ENCODE assay signal across 8 cellular contexts in genomic region chr6:33200234-33201146, GRCh38. TPM values are rescaled to one million over a fixed set of nuclear protein-coding genes. Genes with fewer than 3 reads are reported as not detected.
DNase-seq lines count a peak whose midpoint lies in the region; ATAC-seq and TF ChIP-seq lines count a peak whose summit lies in the region.

TSS of gene RXRB (minus strand) at chr6:33200665. CDS start at chr6:33200476, 189 bp downstream.
TSS of gene SLC39A7 (plus strand) at chr6:33200867. CDS start at chr6:33201246, 379 bp downstream.

- H2AFZ ChIP-seq in trophoblast cell (ENCODE audit: insufficient read depth, low read length, poor library complexity), result peak within 1 kb of the TSS; percentile 51

- H3K36me3 ChIP-seq in adrenal gland (replicated peaks in 1 of 2) (peaks cover 0 to 42% of the 10 kb centered on the region in 2 donors), trophoblast cell (ENCODE audit: control insufficient read depth in 1 of 2, insufficient read depth in 2 of 2, low read length in 2 of 2) (peaks cover 32 to 36% of the 10 kb centered on the region in 2 experiments), tibial nerve (peaks cover 0 to 44% (median 16%) of the 10 kb centered on the region in 3 donors)

- peaks cover 20% of the 10 kb centered on the region for H3K79me2 ChIP-seq in trophoblast cell (ENCODE audit: control insufficient read depth, insufficient read depth, low read length, poor library complexity)

- H4K91ac ChIP-seq in trophoblast cell (ENCODE audit: low read depth, low read length), result peak within 1 kb of the TSS; percentile 91

- TF ChIP-seq CTCF in GM12864 (IDR thresholded peaks at IDR 0.05; ENCODE audit: low read depth, low read length, missing control alignments), result no peak
- peak in 1 of 6 experiments; percentile 2 for TF ChIP-seq CTCF in adrenal gland (IDR thresholded peaks at IDR 0.05)
- peak in 1 of 5 experiments; percentile 18 for TF ChIP-seq CTCF in tibial nerve (IDR thresholded peaks at IDR 0.05)

- intact Hi-C loops in T-helper 1 cell treated with Interleukin-12 subunit alpha and Interleukin-12 subunit beta and Interleukin-4 antibody, amounts not matched to agents 30 ng/mL and 1 ng/mL, for 36 hours (cut with micrococcal nuclease), result loop anchor here (1.0 to 10.0 kb wide), 19 partner anchors 8 to 1226 kb away; partner anchors contain the start of genes CUTA, DXO, HLA-DPB1 and LEMD2
- intact Hi-C loops in adrenal gland (cut with DNase I) (no loop called here), cardiac septum (cut with DNase I) (loop anchor here (2.0 to 5.0 kb wide), 2 partner anchors 47 to 230 kb away; no protein-coding TSS in a partner anchor)

- H3K4me1 ChIP-seq in adrenal gland (replicated peaks in 1 of 2) (peaks cover 35 to 58% of the 10 kb centered on the region in 2 donors), trophoblast cell (ENCODE audit: control insufficient read depth in 1 of 2, insufficient read depth in 2 of 2, low read length in 2 of 2) (peaks cover 18 to 32% of the 10 kb centered on the region in 2 experiments), tibial nerve (peaks cover 3 to 86% (median 46%) of the 10 kb centered on the region in 4 donors)

- peak; percentile 73 to 76 for TF ChIP-seq POLR2A in adrenal gland (IDR thresholded peaks at IDR 0.05)
- TF ChIP-seq POLR2A in tibial nerve (IDR thresholded peaks at IDR 0.05), result peak; percentile 39 to 60

- peak within 1 kb of the TSS; percentile 97 for H3K4ac ChIP-seq in trophoblast cell (ENCODE audit: low read depth, low read length)

- no peaks in the 10 kb centered on the region for H3K9me3 ChIP-seq in adrenal gland (replicated peaks in 1 of 3)
- peaks cover 3% of the 10 kb centered on the region for H3K9me3 ChIP-seq in trophoblast cell (ENCODE audit: insufficient read depth, low read depth, low read length)
- H3K9me3 ChIP-seq in tibial nerve, result no peaks in the 10 kb centered on the region

- peak within 1 kb of the TSS; percentile 54 for H2BK5ac ChIP-seq in trophoblast cell (ENCODE audit: low read depth, low read length, poor library complexity)

- peak within 1 kb of the TSS; percentile 80 for H4K8ac ChIP-seq in trophoblast cell (ENCODE audit: low read depth, low read length)

- H3K9ac ChIP-seq in trophoblast cell (ENCODE audit: low read length), result peak within 1 kb of the TSS; percentile 97

- ATAC-seq in HG02852 (IDR thresholded peaks at IDR 0.05; ENCODE audit: unreplicated experiment), result peak; percentile 52

- H2AK5ac ChIP-seq in trophoblast cell (ENCODE audit: low read length), result peak within 1 kb of the TSS; percentile 65

- peaks cover 14% of the 10 kb centered on the region for H3K79me1 ChIP-seq in trophoblast cell (ENCODE audit: low read length)

- H3K27me3 ChIP-seq in adrenal gland, result no peaks in the 10 kb centered on the region
- no peaks in the 10 kb centered on the region for H3K27me3 ChIP-seq in trophoblast cell (ENCODE audit: insufficient read depth, low read length)
- no peaks in the 10 kb centered on the region for H3K27me3 ChIP-seq in tibial nerve

- TF ChIP-seq EP300 in tibial nerve (IDR thresholded peaks at IDR 0.05), result peak in 1 of 2 donors; percentile 91

- peak within 1 kb of the TSS; percentile 91 for H3K4me2 ChIP-seq in trophoblast cell (ENCODE audit: low read length)

- 0 to 1% (median 1%) methylated on average over 35 to 68 of the region's 68 CpGs for WGBS in adrenal gland, 4 donors
- no CpG with 5 or more reads among the region's 68 CpGs for WGBS in trophoblast cell (ENCODE audit: extremely low coverage, insufficient coverage, insufficient read length)
- WGBS in tibial nerve, 2 donors, result 1% methylated on average over 51 to 68 of the region's 68 CpGs

- peak within 1 kb of the TSS; percentile 93 for H3K4me3 ChIP-seq in GM12864 (ENCODE audit: low read depth, low read length)
- peak within 1 kb of the TSS; percentile 85 to 96 (median 86) for H3K4me3 ChIP-seq in adrenal gland
- peak within 1 kb of the TSS; percentile 82 for H3K4me3 ChIP-seq in trophoblast cell (ENCODE audit: low read depth, low read length)
- peak within 1 kb of the TSS; percentile 60 to 91 (median 84) for H3K4me3 ChIP-seq in tibial nerve

- peak within 1 kb of the TSS; percentile 95 for H3K18ac ChIP-seq in trophoblast cell (ENCODE audit: low read length)

- peak within 1 kb of the TSS; percentile 44 for H2BK12ac ChIP-seq in trophoblast cell (ENCODE audit: low read length)

- peak within 1 kb of the TSS; percentile 55 for H4K12ac ChIP-seq in trophoblast cell (ENCODE audit: low read depth, low read length)

- peak within 1 kb of the TSS; percentile 85 for H3K14ac ChIP-seq in trophoblast cell (ENCODE audit: low read length)

- peak within 1 kb of the TSS; percentile 60 for H2BK120ac ChIP-seq in trophoblast cell (ENCODE audit: insufficient read depth, low read length, poor library complexity)

- H3K27ac ChIP-seq in adrenal gland (peak within 1 kb of the TSS; percentile 92 to 99 (median 98)), trophoblast cell (ENCODE audit: low read depth, low read length) (peak within 1 kb of the TSS; percentile 90), tibial nerve (peak within 1 kb of the TSS; percentile 94 to 97 (median 96))

- H3K23ac ChIP-seq in trophoblast cell (ENCODE audit: low read length), result no peak within 1 kb of the TSS

- DNase-seq in GM12864 (ENCODE audit: low read depth), result peak; percentile 98
- peak; percentile 96 for DNase-seq in NCI-H1694 (lab: John Stamatoyannopoulos, UW)
- DNase-seq in adrenal gland, result peak; percentile 99 to 100 (median 100)
- DNase-seq in cardiac septum (ENCODE audit: low spot score), result peak; percentile 99
- DNase-seq in trophoblast cell, result peak; percentile 100
- DNase-seq in tibial nerve (ENCODE audit: low spot score in 2 of 2), result peak; percentile 98 to 99

RNA-seq across cellular contexts. Expression of gene RXRB, which starts in this region (rescaled TPM):
- 44.1 and 47.2 TPM in 2 replicates for total RNA-seq in T-helper 1 cell treated with Interleukin-12 subunit alpha and Interleukin-12 subunit beta and Interleukin-4 antibody, amounts not matched to agents 30 ng/mL and 1 ng/mL, for 36 hours
- total RNA-seq in adrenal gland, result 10 to 100 TPM; 15.8 to 63.8 (median 33.2) TPM
- 10 to 100 TPM; 24.0 to 75.9 (median 64.2) TPM for polyA plus RNA-seq in adrenal gland
- 33.5 TPM for total RNA-seq in cardiac septum
- polyA plus RNA-seq in trophoblast cell (2013), result 13.5 and 14.4 TPM in 2 replicates
- total RNA-seq in tibial nerve, result 10 to 100 TPM; 34.3 to 64.7 (median 43.9) TPM

RNA-seq across cellular contexts. Expression of gene SLC39A7, which starts in this region (rescaled TPM):
- total RNA-seq in T-helper 1 cell treated with Interleukin-12 subunit alpha and Interleukin-12 subunit beta and Interleukin-4 antibody, amounts not matched to agents 30 ng/mL and 1 ng/mL, for 36 hours, result 60.7 and 62.1 TPM in 2 replicates
- 100 to 1,000 TPM in 6 of 8 donors, 10 to 100 TPM in 2; 91.6 to 239 (median 124) TPM for total RNA-seq in adrenal gland
- polyA plus RNA-seq in adrenal gland, result 100 to 1,000 TPM in 1 of 3 donors, 10 to 100 TPM in 2; 44.4 to 200 (median 53.3) TPM
- 62.4 TPM for total RNA-seq in cardiac septum
- polyA plus RNA-seq in trophoblast cell (2013), result 96.6 and 100 TPM in 2 replicates
- total RNA-seq in tibial nerve, result 10 to 100 TPM; 45.4 to 61.3 (median 58.1) TPM

Comparison
In these comparisons a context has a peak if more than half of its experiments do, and no peak if none do; other contexts are left out.
1. Peak in every context shown above with its lines: DNase-seq, ATAC-seq, H3K4me3 ChIP-seq and H3K27ac ChIP-seq.
2. intact Hi-C loops: an anchor here in T-helper 1 cell treated with Interleukin-12 subunit alpha and Interleukin-12 subunit beta and Interleukin-4 antibody, amounts not matched to agents 30 ng/mL and 1 ng/mL, for 36 hours (1.0 to 10.0 kb wide) and cardiac septum (2.0 to 5.0 kb wide); none called in adrenal gland.